In the genomic region with DNA sequence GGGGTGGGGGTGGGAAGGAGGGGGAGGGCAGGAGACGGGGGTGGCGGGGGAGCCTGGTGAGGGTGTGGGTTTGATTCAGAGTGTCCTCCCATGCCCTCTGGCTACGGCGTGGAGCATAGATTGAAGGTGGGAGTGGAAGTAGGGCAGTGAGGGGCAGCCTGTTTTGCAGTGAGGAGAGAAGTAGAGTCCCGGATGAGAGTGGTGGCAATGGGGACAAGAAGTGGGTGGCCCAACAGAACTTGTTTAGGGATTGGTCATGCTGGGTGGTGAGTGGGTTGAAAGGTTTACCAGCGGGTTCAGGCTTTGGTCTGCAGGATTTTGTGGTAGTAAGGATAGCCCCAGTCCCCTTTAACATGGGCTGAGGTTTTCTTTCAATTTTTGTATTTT, we compare ENCODE assay signal across 1 cellular context.
TF ChIP-seq lines count a peak whose summit lies in the region.

No MANE protein-coding gene starts in this region.

TF ChIP-seq in WTC11, 78 proteins besides CTCF, POLR2A, EP300 and RAD21 (continued from another document):
- TF ChIP-seq NFATC4 (CRISPR knock-in tag; IDR thresholded peaks at IDR 0.05) (no peak), OVOL2 (CRISPR knock-in tag; IDR thresholded peaks at IDR 0.05; ENCODE audit: borderline replicate concordance) (no peak), NFYB (CRISPR knock-in tag; conservative IDR thresholded peaks at IDR 0.05; ENCODE audit: low read depth) (no peak), GRHL2 (CRISPR knock-in tag; IDR thresholded peaks at IDR 0.05; ENCODE audit: insufficient replicate concordance, severe bottlenecking) (no peak)
